1 cellular context compared by ENCODE assay signal in genomic region chr9:130112244-130113151, GRCh38.
TF ChIP-seq lines count a peak whose summit lies in the region.

No MANE protein-coding gene starts in this region.

TF ChIP-seq in K562, 482 proteins besides CTCF, POLR2A, EP300 and RAD21 (continued from another document and continues in another):
- TF ChIP-seq MGA (IDR thresholded peaks at IDR 0.05) (0 out of 2 replicates have a peak, but pooled peaks have one; percentile 19), BRCA1 (IDR thresholded peaks at IDR 0.05) (no peak), BRCA1 (CRISPR knock-in tag; IDR thresholded peaks at IDR 0.05) (no peak), ID3 (CRISPR knock-in tag; IDR thresholded peaks at IDR 0.05) (no peak), ID3 (tag; IDR thresholded peaks at IDR 0.05) (no peak), ARNT (IDR thresholded peaks at IDR 0.05) (0 out of 4 replicates have a peak, but pooled peaks have one; percentile 22 to 63), TOE1 (IDR thresholded peaks at IDR 0.05; ENCODE audit: borderline replicate concordance) (no peak), TOE1 (CRISPR knock-in tag; IDR thresholded peaks at IDR 0.05; ENCODE audit: borderline replicate concordance, low read depth) (no peak), TBP (optimal IDR thresholded peaks at IDR 0.05; ENCODE audit: low read depth, low read length) (no peak), SFPQ (IDR thresholded peaks at IDR 0.05; ENCODE audit: low read depth, low read length) (no peak), HDAC6 (IDR thresholded peaks at IDR 0.05; ENCODE audit: low read depth, low read length) (no peak), ZNF41 (CRISPR knock-in tag; conservative IDR thresholded peaks at IDR 0.05) (no peak), CCAR2 (IDR thresholded peaks at IDR 0.05; ENCODE audit: low read depth, low read length) (no peak), ATF1 (CRISPR knock-in tag; IDR thresholded peaks at IDR 0.05) (no peak), ATF1 (tag; IDR thresholded peaks at IDR 0.05) (0 out of 2 replicates have a peak, but pooled peaks have one; percentile 34), RBM17 (IDR thresholded peaks at IDR 0.05; ENCODE audit: borderline replicate concordance, low read depth, low read length) (no peak), MAX (CRISPR knock-in tag; IDR thresholded peaks at IDR 0.05) (peak; percentile 48; the same call in 1 of the 2 replicates), ZNF668 (CRISPR knock-in tag; IDR thresholded peaks at IDR 0.05) (no peak), THRA (IDR thresholded peaks at IDR 0.05) (no peak), RBM25 (IDR thresholded peaks at IDR 0.05; ENCODE audit: low read depth, low read length, severe bottlenecking) (peak; percentile 66), ZNF592 (IDR thresholded peaks at IDR 0.05) (no peak), KLF6 (CRISPR knock-in tag; IDR thresholded peaks at IDR 0.05; ENCODE audit: borderline replicate concordance) (no peak), PML (IDR thresholded peaks at IDR 0.05; ENCODE audit: low read length) (peak; percentile 83; the same call in 1 of the 2 replicates), PHTF2 (CRISPR knock-in tag; IDR thresholded peaks at IDR 0.05) (no peak), ZNF12 (CRISPR knock-in tag; IDR thresholded peaks at IDR 0.05) (no peak), CBFA2T2 (conservative IDR thresholded peaks at IDR 0.05) (peak; percentile 95), MNT (conservative IDR thresholded peaks at IDR 0.05) (peak in 1 of 2 experiments; percentile 58; a peak in 2 of 4 replicates), NCOA1 (IDR thresholded peaks at IDR 0.05; ENCODE audit: low read depth) (peak; percentile 32; the same call in 1 of the 2 replicates), E2F1 (CRISPR knock-in tag; IDR thresholded peaks at IDR 0.05) (no peak), CREB5 (CRISPR knock-in tag; IDR thresholded peaks at IDR 0.05) (no peak), NCOR1 (IDR thresholded peaks at IDR 0.05) (peak; percentile 92), FOSL1 (tag; conservative IDR thresholded peaks at IDR 0.05) (peak; percentile 68)
